ENCODE assay signal across 1 cellular context in the genomic region with DNA sequence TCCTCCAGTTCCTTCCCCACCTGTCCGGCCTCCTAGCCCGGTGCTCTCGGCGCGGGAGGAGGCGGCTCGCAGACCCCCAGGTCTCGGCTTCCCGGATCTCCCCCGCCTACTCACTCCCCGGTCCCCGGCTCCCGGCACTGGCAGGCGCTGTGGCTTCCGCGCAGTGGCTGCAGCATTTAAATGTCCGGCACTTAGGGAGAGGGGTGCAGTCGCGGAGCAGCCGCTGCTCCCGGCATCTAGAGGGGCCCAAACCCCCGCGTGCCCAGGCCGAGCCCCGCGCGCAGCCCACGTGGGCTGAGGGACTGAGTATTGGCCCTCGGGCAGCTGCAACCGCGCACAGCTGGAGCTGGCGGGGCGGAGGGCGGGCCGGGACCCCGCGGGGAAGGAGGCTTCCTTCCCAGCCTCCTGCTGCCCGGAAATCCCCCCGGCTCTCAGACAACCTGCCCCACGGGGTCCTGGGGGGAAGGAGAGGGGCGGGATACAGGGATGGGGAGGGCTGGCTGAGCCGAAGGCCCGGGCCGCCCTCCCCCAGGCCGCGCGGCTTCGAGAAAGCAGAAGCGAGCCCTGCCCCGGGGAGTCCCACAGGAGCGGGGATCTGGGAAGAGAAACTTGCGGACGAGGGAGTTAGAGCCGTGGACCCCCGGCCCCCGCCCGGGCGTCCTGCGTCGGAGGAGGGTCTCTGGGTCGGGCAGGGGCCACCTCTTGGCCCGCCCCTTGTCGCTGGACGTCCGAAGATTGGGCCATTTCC.
TF ChIP-seq lines count a peak whose summit lies in the region.

No MANE protein-coding gene starts in this region.

TF ChIP-seq in endothelial cell of umbilical vein, 7 proteins besides CTCF, POLR2A, EP300 and RAD21:
- TF ChIP-seq MYC (IDR thresholded peaks at IDR 0.05; ENCODE audit: low read depth, low read length) (no peak), EZH2 (IDR thresholded peaks at IDR 0.05; ENCODE audit: borderline replicate concordance, low read depth, low read length, severe bottlenecking) (peak; percentile 82), JUN (IDR thresholded peaks at IDR 0.05; ENCODE audit: borderline replicate concordance, insufficient read depth, insufficient read length, low read depth) (no peak)
- TF ChIP-seq, protein P1, sequence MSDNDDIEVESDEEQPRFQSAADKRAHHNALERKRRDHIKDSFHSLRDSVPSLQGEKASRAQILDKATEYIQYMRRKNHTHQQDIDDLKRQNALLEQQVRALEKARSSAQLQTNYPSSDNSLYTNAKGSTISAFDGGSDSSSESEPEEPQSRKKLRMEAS (IDR thresholded peaks at IDR 0.05; ENCODE audit: insufficient read depth, insufficient read length): no peak
